Comparison of ENCODE assay signal across 29 cellular contexts in genomic region chr13:32176696-32177095, GRCh38.
"Had no signal": no experiment of that assay in that cellular context is flagged by ENCODE, and none has a peak within 500 bp of the region (broad histone marks: within the 10 kb centered on the region; RNA-seq: fewer than 3 reads in every experiment).

No MANE protein-coding gene starts in this region.

- ATAC-seq: activated CD4-positive, alpha-beta T cell treated with anti-CD3 and anti-CD28 coated beads for 36 hours; activated CD8-positive, alpha-beta memory T cell treated with anti-CD3 and anti-CD28 coated beads, Interleukin-2, amount 10 ng/mL, durations not matched to agents 7 days and 5 days; activated CD8-positive, alpha-beta T cell treated with anti-CD3 and anti-CD28 coated beads, Interleukin-2, amount 10 ng/mL, durations not matched to agents 7 days and 5 days; activated naive CD4-positive, alpha-beta T cell treated with anti-CD3 and anti-CD28 coated beads, Interleukin-2, amount 50 U/mL, for 72 hours; activated T-cell treated with anti-CD3 and anti-CD28 coated beads, Interleukin-2, amount 50 U/mL, for 72 hours; esophagus mucosa had no signal

- H3K4me1 ChIP-seq: ascending aorta, breast epithelium had no signal

- H3K4me3 ChIP-seq: ascending aorta, breast epithelium, cardiac muscle cell, coronary artery, dorsolateral prefrontal cortex had no signal

- FAIRE-seq: frontal cortex had no signal

- H3K27ac ChIP-seq: ascending aorta, breast epithelium, cardiac muscle cell, coronary artery, dorsolateral prefrontal cortex had no signal

- DNase-seq: activated CD4-positive, alpha-beta memory T cell treated with anti-CD3 and anti-CD28 coated beads for 36 hours; activated CD4-positive, alpha-beta T cell treated with anti-CD3 and anti-CD28 coated beads for 36 hours; activated CD4-positive, alpha-beta T cell treated with anti-CD3 and anti-CD28 coated beads, Interleukin-2, amount 10 ng/mL, durations not matched to agents 24 days and 14 days; activated CD4-positive, CD25-positive, alpha-beta regulatory T cell; activated CD4-positive, CD25-positive, alpha-beta regulatory T cell treated with anti-CD3 and anti-CD28 coated beads, Interleukin-2, amount 50 U/mL, for 72 hours; activated CD8-positive, alpha-beta memory T cell treated with anti-CD3 and anti-CD28 coated beads, Interleukin-2, amount 10 ng/mL, durations not matched to agents 7 days and 5 days; activated CD8-positive, alpha-beta memory T cell treated with anti-CD3 and anti-CD28 coated beads, Interleukin-2, amount 50 U/mL, for 4 hours; activated CD8-positive, alpha-beta T cell treated with anti-CD3 and anti-CD28 coated beads, Interleukin-2, amount 10 ng/mL, durations not matched to agents 7 days and 5 days; activated gamma-delta T cell; activated naive CD4-positive, alpha-beta T cell; activated naive CD4-positive, alpha-beta T cell treated with anti-CD3 and anti-CD28 coated beads, Interleukin-2, amount 10 ng/mL, durations not matched to agents 7 days and 5 days; activated naive CD8-positive, alpha-beta T cell treated with anti-CD3 and anti-CD28 coated beads, Interleukin-2, amount 10 ng/mL, durations not matched to agents 7 days and 5 days; activated T-cell treated with anti-CD3 and anti-CD28 coated beads, Interleukin-2, amount 50 U/mL, for 24 hours; activated T-cell treated with anti-CD3 and anti-CD28 coated beads, Interleukin-2, amount 50 U/mL, for 72 hours; central memory CD4-positive, alpha-beta T cell; cerebellar nuclear complex; dorsolateral prefrontal cortex; effector memory CD4-positive, alpha-beta T cell; endodermal cell; foreskin fibroblast; head of caudate nucleus; T-helper 2 cell had no signal

- H3K9me3 ChIP-seq: ascending aorta, breast epithelium had no signal

- H3K27me3 ChIP-seq: ascending aorta, breast epithelium, cardiac muscle cell, dorsolateral prefrontal cortex had no signal

- H3K36me3 ChIP-seq: breast epithelium, cardiac muscle cell had no signal
